9 cellular contexts compared by ENCODE assay signal in the genomic region with DNA sequence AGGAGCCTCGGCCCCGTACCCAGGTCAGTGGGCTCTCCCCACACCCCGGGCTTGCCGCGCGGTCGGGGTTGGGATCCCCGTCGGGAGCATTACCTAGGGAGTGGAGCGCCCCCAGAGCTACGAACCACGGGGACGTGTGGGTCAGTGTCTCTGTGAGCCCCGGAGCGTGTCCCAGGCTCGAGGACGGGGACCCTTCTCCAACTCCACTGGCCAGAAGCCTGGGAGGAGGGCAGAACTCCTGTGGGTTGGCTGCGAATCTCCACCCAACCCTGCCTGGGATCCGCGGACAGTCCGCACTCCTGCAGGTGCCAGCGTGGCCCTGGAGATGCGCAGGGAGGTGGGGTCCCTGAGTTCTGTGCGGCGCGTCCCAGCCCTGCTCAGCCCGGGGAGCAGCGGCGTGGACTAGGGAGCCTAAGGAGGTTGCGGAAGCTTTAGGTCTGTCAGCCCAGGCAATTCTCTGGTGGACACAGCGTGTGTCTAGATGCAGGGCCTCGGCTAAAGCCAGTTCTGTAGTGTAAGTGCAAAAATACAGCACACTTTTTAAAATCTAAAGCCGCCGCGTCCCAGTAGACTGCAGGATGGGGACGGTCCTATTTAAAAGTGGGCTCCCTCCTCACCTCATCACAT. TPM values are rescaled to one million over a fixed set of nuclear protein-coding genes. Genes with fewer than 3 reads are reported as not detected.
DNase-seq lines count a peak whose midpoint lies in the region; ATAC-seq, FAIRE-seq and TF ChIP-seq lines count a peak whose summit lies in the region.
"Had no signal": no experiment of that assay in that cellular context is flagged by ENCODE, and none has a peak within 500 bp of the region (broad histone marks: within the 10 kb centered on the region; RNA-seq: fewer than 3 reads in every experiment).

No MANE protein-coding gene starts in this region.

- H3K9me3 ChIP-seq in endodermal cell (ENCODE audit: control insufficient read depth, low read length) (no peaks in the 10 kb centered on the region), mucosa of descending colon (no peaks in the 10 kb centered on the region)

- H3K36me3 ChIP-seq in endodermal cell (ENCODE audit: control insufficient read depth, insufficient read depth, low read length) (no peaks in the 10 kb centered on the region), mucosa of descending colon (ENCODE audit: low read depth) (no peaks in the 10 kb centered on the region), urinary bladder (ENCODE audit: insufficient read depth) (no peaks in the 10 kb centered on the region)

- H3K27ac ChIP-seq in RWPE1 (peak overlapping the region; percentile 71), endodermal cell (ENCODE audit: low read depth, low read length) (no peak overlapping the region), urinary bladder (ENCODE audit: low read depth) (peak overlapping the region; percentile 84)

- H3K4me3 Mint-ChIP-seq in endodermal cell = peak overlapping the region; percentile 77

- DNase-seq in GM12892 (ENCODE audit: insufficient read length) (no peak), HEK293T (ENCODE audit: extremely low spot score) (peak; percentile 33), RWPE1 (ENCODE audit: low spot score) (no peak), endodermal cell (no peak), mucosa of descending colon (peak in 2 of 3 donors; percentile 44 to 69), posterior vena cava (ENCODE audit: low spot score) (no peak), DMS79 treated with DMSO at 0.1 percent for 48 hours (lab: John Stamatoyannopoulos, UW) (no peak)

- peaks cover 25% of the 10 kb centered on the region for H3K27me3 Mint-ChIP-seq in endodermal cell (ENCODE audit: insufficient read depth)

- POLR2A ChIA-PET in HEK293T (lab: Yijun Ruan, JAX) (interaction anchor here (1.1 to 1.5 kb wide), 2 partner anchors 108 to 587 kb away, joined by 3 read pairs; no protein-coding TSS in a partner anchor), RWPE1 (lab: Yijun Ruan, JAX; ENCODE audit: low non-redundant PET) (interaction anchor here (1.1 kb wide), 1 partner anchor 64 kb away, joined by 3 read pairs; no protein-coding TSS in a partner anchor)

- H3K4me1 ChIP-seq in endodermal cell (ENCODE audit: control insufficient read depth, insufficient read depth, low read length) (peaks cover 18% of the 10 kb centered on the region), mucosa of descending colon (ENCODE audit: low read depth) (peaks cover 28% of the 10 kb centered on the region), urinary bladder (ENCODE audit: insufficient read depth) (no peaks in the 10 kb centered on the region)

- H3K27me3 ChIP-seq in endodermal cell (ENCODE audit: control insufficient read depth, insufficient read depth, low read length, poor library complexity, severe bottlenecking) = peaks cover 7% of the 10 kb centered on the region

- 5 to 15% methylated on average over 26 to 36 of the region's 36 CpGs for WGBS in endodermal cell (ENCODE audit: insufficient coverage in 1 of 2, insufficient read length in 1 of 2), 2 experiments
- WGBS in urinary bladder = 4% methylated on average over 36 of the region's 36 CpGs

- no peaks in the 10 kb centered on the region for H3K9me3 Mint-ChIP-seq in endodermal cell

- H3K4me3 ChIP-seq in endodermal cell (ENCODE audit: low read length) (peak overlapping the region; percentile 89), mucosa of descending colon (peak overlapping the region; percentile 52), urinary bladder (ENCODE audit: low read depth, low read length) (peak overlapping the region; percentile 83)

- no peaks in the 10 kb centered on the region for H3K36me3 Mint-ChIP-seq in endodermal cell (ENCODE audit: low read depth)

- ATAC-seq in mucosa of descending colon = peak; percentile 37

- no peak overlapping the region for H3K27ac Mint-ChIP-seq in endodermal cell

- TF ChIP-seq CTCF in RWPE1 (conservative IDR thresholded peaks at IDR 0.05; ENCODE audit: low read depth) = no peak
- TF ChIP-seq CTCF in endodermal cell (conservative IDR thresholded peaks at IDR 0.05) = no peak
- no peak for TF ChIP-seq CTCF in mucosa of descending colon (IDR thresholded peaks at IDR 0.05)

- peaks cover 45% of the 10 kb centered on the region for H3K4me1 Mint-ChIP-seq in endodermal cell

- CTCF ChIA-PET in HEK293T (lab: Yijun Ruan, JAX) (interaction anchor here (1.1 to 1.6 kb wide), 2 partner anchors 72 to 143 kb away, joined by 3 to 8 read pairs; no protein-coding TSS in a partner anchor), RWPE1 (lab: Yijun Ruan, JAX) (interaction anchor here (0.6 to 2.1 kb wide), 6 partner anchors 11 to 252 kb away, joined by 3 to 10 read pairs (median 4); no protein-coding TSS in a partner anchor)

- TF ChIP-seq POLR2A in GM12892 (IDR thresholded peaks at IDR 0.05; ENCODE audit: low read depth, low read length) = peak; percentile 1; the same call in 1 of the 2 replicates

- peak overlapping the region; percentile 47 for H3K9ac ChIP-seq in endodermal cell (ENCODE audit: extremely low read depth, low read length, poor library complexity, severe bottlenecking)

- intact Hi-C loops in mucosa of descending colon (cut with DNase I, micrococcal nuclease) = no loop called here
- intact Hi-C loops in posterior vena cava (cut with DNase I) = loop anchor here in 1 of 2 donors (10.0 kb wide), 1 partner anchor 61 kb away; no protein-coding TSS in a partner anchor

- FAIRE-seq in GM12892 (lab: Jason Lieb, UNC) = no peak
- FAIRE-seq: TTC549 had no signal

TF ChIP-seq in HEK293T, 16 proteins besides CTCF, POLR2A, EP300 and RAD21:
- TF ChIP-seq NFRKB (IDR thresholded peaks at IDR 0.05) (no peak), FOXA1 (IDR thresholded peaks at IDR 0.05) (no peak), ARNT (IDR thresholded peaks at IDR 0.05) (no peak), TARDBP (IDR thresholded peaks at IDR 0.05) (no peak), SP1 (IDR thresholded peaks at IDR 0.05) (no peak), ELF4 (IDR thresholded peaks at IDR 0.05) (no peak), FOXK2 (IDR thresholded peaks at IDR 0.05) (no peak), LEF1 (IDR thresholded peaks at IDR 0.05; ENCODE audit: borderline replicate concordance) (no peak), BHLHE40 (IDR thresholded peaks at IDR 0.05; ENCODE audit: borderline replicate concordance) (no peak), ZNF384 (IDR thresholded peaks at IDR 0.05) (no peak), SUZ12 (IDR thresholded peaks at IDR 0.05) (no peak), FOXM1 (IDR thresholded peaks at IDR 0.05; ENCODE audit: borderline replicate concordance) (no peak)
- TF ChIP-seq, protein P1, sequence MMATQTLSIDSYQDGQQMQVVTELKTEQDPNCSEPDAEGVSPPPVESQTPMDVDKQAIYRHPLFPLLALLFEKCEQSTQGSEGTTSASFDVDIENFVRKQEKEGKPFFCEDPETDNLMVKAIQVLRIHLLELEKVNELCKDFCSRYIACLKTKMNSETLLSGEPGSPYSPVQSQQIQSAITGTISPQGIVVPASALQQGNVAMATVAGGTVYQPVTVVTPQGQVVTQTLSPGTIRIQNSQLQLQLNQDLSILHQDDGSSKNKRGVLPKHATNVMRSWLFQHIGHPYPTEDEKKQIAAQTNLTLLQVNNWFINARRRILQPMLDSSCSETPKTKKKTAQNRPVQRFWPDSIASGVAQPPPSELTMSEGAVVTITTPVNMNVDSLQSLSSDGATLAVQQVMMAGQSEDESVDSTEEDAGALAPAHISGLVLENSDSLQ (IDR thresholded peaks at IDR 0.05) = no peak

RNA-seq across cellular contexts. Expression of gene PPFIBP2, which starts 0.4 kb away (rescaled TPM):
- polyA plus RNA-seq in GM12892 (2012; ENCODE audit: missing spikeins) = 42.0 TPM
- total RNA-seq in endodermal cell (100 to 1,000 TPM; 149 to 195 TPM), mucosa of descending colon (10 to 100 TPM; 40.1 to 83.5 (median 69.2) TPM), urinary bladder (56.8 TPM), posterior vena cava (10 to 100 TPM; 13.8 to 24.6 TPM)
- 23.6 TPM for polyA plus RNA-seq in endodermal cell (2013, experiment 1 of 2)
- 16.9 TPM for polyA plus RNA-seq in endodermal cell (2013, experiment 2 of 2)
- 11.9 TPM for polyA plus RNA-seq in urinary bladder

RNA-seq across cellular contexts. Expression of gene OLFML1, which starts 28.9 kb away (rescaled TPM):
- 0.64 TPM for polyA plus RNA-seq in GM12892 (2012; ENCODE audit: missing spikeins)
- 1 to 10 TPM in 1 of 2 donors, under 1 TPM in 1; 0.81 to 1.5 TPM for total RNA-seq in endodermal cell
- 0.75 TPM for polyA plus RNA-seq in endodermal cell (2013, experiment 1 of 2)
- polyA plus RNA-seq in endodermal cell (2013, experiment 2 of 2) = 0.66 TPM
- total RNA-seq in mucosa of descending colon = 10 to 100 TPM in 1 of 3 donors, 1 to 10 TPM in 2; 2.1 to 11.2 (median 5.2) TPM
- 48.0 TPM for total RNA-seq in urinary bladder
- polyA plus RNA-seq in urinary bladder = 15.7 TPM
- total RNA-seq in posterior vena cava = 10 to 100 TPM; 13.2 to 35.0 TPM

Comparison
In these comparisons a context has a peak if more than half of its experiments do, and no peak if none do; other contexts are left out.
1. DNase-seq: peak in HEK293T (single experiment) and mucosa of descending colon (2 of 3); none in GM12892 (single experiment), RWPE1 (single experiment), endodermal cell (single experiment), posterior vena cava (single experiment) and DMS79 treated with DMSO at 0.1 percent for 48 hours (single experiment).
2. Peak in every context shown above with its lines, with median percentiles within 50 percentile points of each other: H3K4me3 ChIP-seq.